ENCODE assay signal across 1 cellular context in genomic region chr7:150308575-150308974, GRCh38.
TF ChIP-seq lines count a peak whose summit lies in the region.

No MANE protein-coding gene starts in this region.

TF ChIP-seq in HCT116, 20 proteins besides CTCF, POLR2A, EP300 and RAD21 (continued from another document):
- TF ChIP-seq ZBTB33 (IDR thresholded peaks at IDR 0.05; ENCODE audit: extremely low read depth, insufficient replicate concordance, low read length) (no peak), SIN3A (IDR thresholded peaks at IDR 0.05; ENCODE audit: low read depth) (no peak), EZH2 (IDR thresholded peaks at IDR 0.05) (no peak), ATF3 (IDR thresholded peaks at IDR 0.05) (no peak), EZH2phosphoT487 (IDR thresholded peaks at IDR 0.05; ENCODE audit: borderline replicate concordance) (no peak), ZNF274 (IDR thresholded peaks at IDR 0.05; ENCODE audit: low read depth, low read length) (no peak)
- TF ChIP-seq, protein P1, sequence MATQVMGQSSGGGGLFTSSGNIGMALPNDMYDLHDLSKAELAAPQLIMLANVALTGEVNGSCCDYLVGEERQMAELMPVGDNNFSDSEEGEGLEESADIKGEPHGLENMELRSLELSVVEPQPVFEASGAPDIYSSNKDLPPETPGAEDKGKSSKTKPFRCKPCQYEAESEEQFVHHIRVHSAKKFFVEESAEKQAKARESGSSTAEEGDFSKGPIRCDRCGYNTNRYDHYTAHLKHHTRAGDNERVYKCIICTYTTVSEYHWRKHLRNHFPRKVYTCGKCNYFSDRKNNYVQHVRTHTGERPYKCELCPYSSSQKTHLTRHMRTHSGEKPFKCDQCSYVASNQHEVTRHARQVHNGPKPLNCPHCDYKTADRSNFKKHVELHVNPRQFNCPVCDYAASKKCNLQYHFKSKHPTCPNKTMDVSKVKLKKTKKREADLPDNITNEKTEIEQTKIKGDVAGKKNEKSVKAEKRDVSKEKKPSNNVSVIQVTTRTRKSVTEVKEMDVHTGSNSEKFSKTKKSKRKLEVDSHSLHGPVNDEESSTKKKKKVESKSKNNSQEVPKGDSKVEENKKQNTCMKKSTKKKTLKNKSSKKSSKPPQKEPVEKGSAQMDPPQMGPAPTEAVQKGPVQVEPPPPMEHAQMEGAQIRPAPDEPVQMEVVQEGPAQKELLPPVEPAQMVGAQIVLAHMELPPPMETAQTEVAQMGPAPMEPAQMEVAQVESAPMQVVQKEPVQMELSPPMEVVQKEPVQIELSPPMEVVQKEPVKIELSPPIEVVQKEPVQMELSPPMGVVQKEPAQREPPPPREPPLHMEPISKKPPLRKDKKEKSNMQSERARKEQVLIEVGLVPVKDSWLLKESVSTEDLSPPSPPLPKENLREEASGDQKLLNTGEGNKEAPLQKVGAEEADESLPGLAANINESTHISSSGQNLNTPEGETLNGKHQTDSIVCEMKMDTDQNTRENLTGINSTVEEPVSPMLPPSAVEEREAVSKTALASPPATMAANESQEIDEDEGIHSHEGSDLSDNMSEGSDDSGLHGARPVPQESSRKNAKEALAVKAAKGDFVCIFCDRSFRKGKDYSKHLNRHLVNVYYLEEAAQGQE (IDR thresholded peaks at IDR 0.05; ENCODE audit: low read depth) = no peak
